In the genomic region with DNA sequence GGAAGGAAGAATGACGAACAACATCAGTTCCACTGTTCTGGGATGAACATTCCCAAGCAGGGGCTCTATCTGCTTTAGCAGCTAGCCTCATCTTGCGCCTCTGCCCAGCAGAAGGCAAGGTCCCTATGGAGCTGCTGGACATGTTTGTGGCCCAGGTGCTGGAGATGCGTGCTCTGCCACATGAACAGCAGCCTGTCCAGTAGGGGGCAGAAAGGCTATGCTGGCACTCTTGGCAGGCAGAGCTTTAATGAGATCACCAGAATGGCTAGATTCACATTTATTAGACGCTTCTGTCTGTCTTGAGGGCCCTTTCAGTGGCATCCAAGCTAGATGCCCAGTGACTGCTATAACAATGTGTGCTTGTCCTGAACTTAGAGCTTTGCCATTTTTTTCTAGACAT, we compare ENCODE assay signal across 7 cellular contexts.
DNase-seq lines count a peak whose midpoint lies in the region; ATAC-seq, FAIRE-seq and TF ChIP-seq lines count a peak whose summit lies in the region.

No MANE protein-coding gene starts in this region.

- ATAC-seq in activated naive CD8-positive, alpha-beta T cell treated with anti-CD3 and anti-CD28 coated beads, Interleukin-2, amount 50 U/mL, for 24 hours: no peak
- no peak for ATAC-seq in GM21381 (IDR thresholded peaks at IDR 0.05; ENCODE audit: unreplicated experiment)

- no peaks in the 10 kb centered on the region for H3K27me3 ChIP-seq in GM06990 (replicated peaks; ENCODE audit: control insufficient read depth, insufficient read depth, low read length)

- no peaks in the 10 kb centered on the region for H3K36me3 ChIP-seq in GM06990 (ENCODE audit: control insufficient read depth, insufficient read depth, low read length)

- no peak for FAIRE-seq in HTR-8/SVneo (lab: Jason Lieb, UNC)

- H3K36me3 Mint-ChIP-seq in activated naive CD8-positive, alpha-beta T cell treated with anti-CD3 and anti-CD28 coated beads, Interleukin-2, amount 50 U/mL, for 24 hours (ENCODE audit: low read depth): no peaks in the 10 kb centered on the region

- H3K4me1 Mint-ChIP-seq in activated naive CD8-positive, alpha-beta T cell treated with anti-CD3 and anti-CD28 coated beads, Interleukin-2, amount 50 U/mL, for 24 hours: no peaks in the 10 kb centered on the region

- peak; percentile 30 for TF ChIP-seq CTCF in GM06990 (IDR thresholded peaks at IDR 0.05; ENCODE audit: insufficient read depth, low read length, poor library complexity, severe bottlenecking)

- H3K4me3 ChIP-seq in GM06990 (replicated peaks; ENCODE audit: low read depth, low read length): no peak overlapping the region

- no peak overlapping the region for H3K4me3 Mint-ChIP-seq in activated naive CD8-positive, alpha-beta T cell treated with anti-CD3 and anti-CD28 coated beads, Interleukin-2, amount 50 U/mL, for 24 hours

- H3K9me3 Mint-ChIP-seq in activated naive CD8-positive, alpha-beta T cell treated with anti-CD3 and anti-CD28 coated beads, Interleukin-2, amount 50 U/mL, for 24 hours: peaks cover 10% of the 10 kb centered on the region

- DNase-seq in GM06990 (ENCODE audit: extremely low read depth, insufficient read length): no peak
- peak; percentile 11 for DNase-seq in HTR-8/SVneo (ENCODE audit: insufficient read length, low spot score)
- peak; percentile 2 for DNase-seq in activated naive CD8-positive, alpha-beta T cell treated with anti-CD3 and anti-CD28 coated beads, Interleukin-2, amount 50 U/mL, for 24 hours
- peak; percentile 2 for DNase-seq in kidney glomerular epithelial cell (lab: John Stamatoyannopoulos, UW)
- no peak for DNase-seq in NCI-H1694 (lab: John Stamatoyannopoulos, UW)
- DNase-seq in DMS79 treated with DMSO at 0.1 percent for 48 hours (lab: John Stamatoyannopoulos, UW): no peak

- H3K27me3 Mint-ChIP-seq in activated naive CD8-positive, alpha-beta T cell treated with anti-CD3 and anti-CD28 coated beads, Interleukin-2, amount 50 U/mL, for 24 hours: no peaks in the 10 kb centered on the region

- no peak overlapping the region for H3K27ac Mint-ChIP-seq in activated naive CD8-positive, alpha-beta T cell treated with anti-CD3 and anti-CD28 coated beads, Interleukin-2, amount 50 U/mL, for 24 hours

Comparison
In these comparisons a context has a peak if more than half of its experiments do, and no peak if none do; other contexts are left out.
1. DNase-seq: peak in HTR-8/SVneo (single experiment), activated naive CD8-positive, alpha-beta T cell treated with anti-CD3 and anti-CD28 coated beads, Interleukin-2, amount 50 U/mL, for 24 hours (single experiment) and kidney glomerular epithelial cell (single experiment); none in GM06990 (single experiment), NCI-H1694 (single experiment) and DMS79 treated with DMSO at 0.1 percent for 48 hours (single experiment).